In the genomic region with DNA sequence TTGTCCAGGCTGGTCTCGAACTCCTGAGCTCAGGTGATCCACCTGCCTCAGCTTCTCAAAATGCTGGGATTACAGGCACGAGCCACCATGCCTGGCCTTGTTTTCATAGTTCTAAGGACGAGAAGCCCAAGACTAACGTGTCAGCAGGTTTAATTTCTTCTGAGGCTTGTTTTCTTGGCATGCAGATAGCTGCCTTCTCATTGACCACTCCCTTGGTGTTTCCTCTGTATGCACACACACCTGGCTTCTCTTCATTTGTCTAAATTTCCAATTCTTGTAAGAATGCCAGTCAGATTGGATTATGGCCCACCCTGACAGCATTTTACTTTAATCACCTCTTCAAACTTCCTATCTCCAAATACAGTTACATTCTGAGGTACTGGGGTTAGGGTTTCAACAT, we compare ENCODE assay signal across 18 cellular contexts.
DNase-seq lines count a peak whose midpoint lies in the region; ATAC-seq and TF ChIP-seq lines count a peak whose summit lies in the region.
"Had no signal": no experiment of that assay in that cellular context is flagged by ENCODE, and none has a peak within 500 bp of the region (broad histone marks: within the 10 kb centered on the region; RNA-seq: fewer than 3 reads in every experiment).

No MANE protein-coding gene starts in this region.

- POLR2A ChIA-PET in MCF 10A (lab: Yijun Ruan, JAX) = interaction anchor here (0.5 to 5.4 kb wide), 19 partner anchors 8 to 1318 kb away, joined by 3 to 80 read pairs (median 5); a partner anchor contains a TSS

- intact Hi-C loops in MCF 10A (cut with micrococcal nuclease) (loop anchor here (5.0 to 10.0 kb wide), 2 partner anchors 132 to 235 kb away; a partner anchor contains a TSS), breast epithelium (cut with DNase I; ENCODE audit: low total_unique reads) (no loop called here), mammary epithelial cell (cut with micrococcal nuclease) (loop anchor here (2.0 kb wide), 1 partner anchor 73 kb away; a partner anchor contains a TSS), Calu3 (cut with micrococcal nuclease; ENCODE audit: unreplicated experiment) (loop anchor here (10.0 kb wide), 1 partner anchor 95 kb away; no protein-coding TSS in a partner anchor)

- dilution Hi-C loops in mammary epithelial cell (cut with HindIII; ENCODE audit: low sequenced_read_pairs) = no loop called here

- DNase-seq in MCF 10A (ENCODE audit: unreplicated experiment) (no peak), breast epithelium (ENCODE audit: low spot score in 2 of 2) (no peak), mammary epithelial cell (peak; percentile 62), Calu3 (no peak), NCI-H510A (lab: John Stamatoyannopoulos, UW) (no peak)
- DNase-seq: AML-193; CD4-positive, alpha-beta memory T cell; DMS53; DND-41; EL; H9 had no signal

- 71% methylated on average over 4 of the region's 4 CpGs for WGBS in mammary epithelial cell (ENCODE audit: low coverage, missing lambda C conversion rate)

- H3K4me1 Mint-ChIP-seq in MCF 10A (ENCODE audit: insufficient read depth, unreplicated experiment) = peaks cover 41% of the 10 kb centered on the region
- peaks cover 11% of the 10 kb centered on the region for H3K4me1 Mint-ChIP-seq in Calu3 (ENCODE audit: low read depth, unreplicated experiment)
- H3K4me1 Mint-ChIP-seq: H9 had no signal

- H3K9me3 ChIP-seq in breast epithelium (no peaks in the 10 kb centered on the region), mammary epithelial cell (replicated peaks; ENCODE audit: insufficient read depth, low read length) (no peaks in the 10 kb centered on the region)
- H3K9me3 ChIP-seq: A549 had no signal

- no peaks in the 10 kb centered on the region for H3K27me3 ChIP-seq in breast epithelium
- no peaks in the 10 kb centered on the region for H3K27me3 ChIP-seq in mammary epithelial cell (ENCODE audit: insufficient read depth, low read length)

- H3K4me3 Mint-ChIP-seq in MCF 10A (ENCODE audit: unreplicated experiment) = peak overlapping the region; percentile 37
- no peak overlapping the region for H3K4me3 Mint-ChIP-seq in Calu3 (ENCODE audit: low read depth, unreplicated experiment)
- H3K4me3 Mint-ChIP-seq: H9 had no signal

- no peaks in the 10 kb centered on the region for H3K36me3 ChIP-seq in breast epithelium
- no peaks in the 10 kb centered on the region for H3K36me3 ChIP-seq in mammary epithelial cell (ENCODE audit: insufficient read depth, low read length)

- peak overlapping the region; percentile 63 for H3K9ac ChIP-seq in mammary epithelial cell (ENCODE audit: insufficient read depth, low read length)

- H3K27ac Mint-ChIP-seq in MCF 10A (ENCODE audit: low read depth, unreplicated experiment) (peak overlapping the region; percentile 66), Calu3 (ENCODE audit: unreplicated experiment) (no peak overlapping the region)
- H3K27ac Mint-ChIP-seq: H9 had no signal

- no TSS peak for BruUV-seq in MCF 10A (replicated peaks; lab: Mats Ljungman, UMichigan)
- no TSS peak for BruUV-seq in mammary epithelial cell (replicated peaks; lab: Mats Ljungman, UMichigan)
- no TSS peak for BruUV-seq in Calu3 (replicated peaks; lab: Mats Ljungman, UMichigan)

- H4K20me1 ChIP-seq in mammary epithelial cell (ENCODE audit: insufficient read depth, low read length) = no peaks in the 10 kb centered on the region

- H3K36me3 Mint-ChIP-seq in MCF 10A (ENCODE audit: insufficient read depth, unreplicated experiment) (no peaks in the 10 kb centered on the region), Calu3 (ENCODE audit: insufficient read depth, unreplicated experiment) (no peaks in the 10 kb centered on the region)
- H3K36me3 Mint-ChIP-seq: CD4-positive, alpha-beta memory T cell had no signal

- H3K27me3 Mint-ChIP-seq in MCF 10A (ENCODE audit: insufficient read depth, unreplicated experiment) = no peaks in the 10 kb centered on the region
- H3K27me3 Mint-ChIP-seq in Calu3 (ENCODE audit: unreplicated experiment) = no peaks in the 10 kb centered on the region
- H3K27me3 Mint-ChIP-seq: CD4-positive, alpha-beta memory T cell had no signal

- TF ChIP-seq POLR2A in breast epithelium (IDR thresholded peaks at IDR 0.05) = no peak

- H3K4me3 ChIP-seq in breast epithelium = no peak overlapping the region
- peak overlapping the region in 1 of 3 experiments; percentile 9 for H3K4me3 ChIP-seq in mammary epithelial cell (replicated peaks in 1 of 3; ENCODE audit: insufficient read depth in 1 of 3, low read depth in 2 of 3, low read length in 3 of 3)
- H3K4me3 ChIP-seq: A549, GM12878 had no signal

- peak overlapping the region; percentile 64 for H3K4me2 ChIP-seq in mammary epithelial cell (ENCODE audit: insufficient read depth, low read depth, low read length)
- H3K4me2 ChIP-seq: A549 had no signal

- no peaks in the 10 kb centered on the region for H3K79me2 ChIP-seq in mammary epithelial cell (ENCODE audit: insufficient read depth, low read length)

- H3K9me3 Mint-ChIP-seq in MCF 10A (ENCODE audit: unreplicated experiment) (no peaks in the 10 kb centered on the region), Calu3 (ENCODE audit: low read depth, unreplicated experiment) (no peaks in the 10 kb centered on the region)
- H3K9me3 Mint-ChIP-seq: CD4-positive, alpha-beta memory T cell; H9 had no signal

- no peak for TF ChIP-seq CTCF in MCF 10A (IDR thresholded peaks at IDR 0.05; ENCODE audit: unreplicated experiment)
- no peak for TF ChIP-seq CTCF in breast epithelium (IDR thresholded peaks at IDR 0.05)
- no peak for TF ChIP-seq CTCF in mammary epithelial cell (conservative IDR thresholded peaks at IDR 0.05 in 1 of 2, IDR thresholded peaks at IDR 0.05 in 1 of 2; ENCODE audit: extremely low read depth in 1 of 2, insufficient read depth in 1 of 2, low read depth in 1 of 2, low read length in 2 of 2)
- TF ChIP-seq CTCF in Calu3 (IDR thresholded peaks at IDR 0.05; ENCODE audit: unreplicated experiment) = no peak

- no peak overlapping the region for H2AFZ ChIP-seq in mammary epithelial cell (ENCODE audit: low read depth, low read length)

- CTCF ChIA-PET in MCF 10A (lab: Yijun Ruan, JAX) (interaction anchor here (0.6 to 1.8 kb wide), 6 partner anchors 9 to 394 kb away, joined by 3 to 6 read pairs (median 4); no protein-coding TSS in a partner anchor), mammary epithelial cell (lab: Charles Lee; ENCODE audit: low non-redundant PET) (no interaction called here), Calu3 (lab: Charles Lee) (interaction anchor here (0.6 kb wide), 1 partner anchor 12 kb away, joined by 3 read pairs; no protein-coding TSS in a partner anchor)

- ATAC-seq in esophagus mucosa (peak; percentile 50), HG03521 (IDR thresholded peaks at IDR 0.05; ENCODE audit: unreplicated experiment) (no peak), HG03457 (IDR thresholded peaks at IDR 0.05; ENCODE audit: unreplicated experiment) (no peak)
- ATAC-seq: A549, GM12878 had no signal

- H3K27ac ChIP-seq in breast epithelium = no peak overlapping the region
- H3K27ac ChIP-seq in mammary epithelial cell (ENCODE audit: insufficient read depth, low read depth, low read length) = peak overlapping the region; percentile 87
- H3K27ac ChIP-seq: 22Rv1, A549, C4-2B had no signal

- H3K4me1 ChIP-seq in breast epithelium (no peaks in the 10 kb centered on the region), mammary epithelial cell (ENCODE audit: insufficient read depth, low read length) (peaks cover 54% of the 10 kb centered on the region)
- H3K4me1 ChIP-seq: A549 had no signal

- in situ Hi-C loops in mammary epithelial cell (cut with MboI; ENCODE audit: low sequenced_read_pairs in 2 of 2) = no loop called here
